Comparison of ENCODE assay signal across 1 cellular context in genomic region chr1:42171679-42172266, GRCh38.
TF ChIP-seq lines count a peak whose summit lies in the region.

No MANE protein-coding gene starts in this region.

TF ChIP-seq in endothelial cell of umbilical vein, 7 proteins besides CTCF, POLR2A, EP300 and RAD21:
- no peak for TF ChIP-seq EZH2 (IDR thresholded peaks at IDR 0.05; ENCODE audit: borderline replicate concordance, low read depth, low read length, severe bottlenecking)
- TF ChIP-seq GATA2 (IDR thresholded peaks at IDR 0.05; ENCODE audit: insufficient read depth, insufficient read length, low read depth, low read length), result no peak
- TF ChIP-seq JUN (IDR thresholded peaks at IDR 0.05; ENCODE audit: borderline replicate concordance, insufficient read depth, insufficient read length, low read depth), result no peak
- TF ChIP-seq FOS (IDR thresholded peaks at IDR 0.05; ENCODE audit: borderline replicate concordance, insufficient read depth, low read length), result no peak
- no peak for TF ChIP-seq MYC (IDR thresholded peaks at IDR 0.05; ENCODE audit: low read depth, low read length)
- TF ChIP-seq POLR2AphosphoS5 (IDR thresholded peaks at IDR 0.05; ENCODE audit: insufficient read depth, low read depth, low read length), result no peak
- TF ChIP-seq MAX (IDR thresholded peaks at IDR 0.05; ENCODE audit: insufficient read depth, insufficient read length), result no peak
